ENCODE assay signal across 8 cellular contexts in genomic region chr14:105713160-105713559, GRCh38.
DNase-seq lines count a peak whose midpoint lies in the region; ATAC-seq and TF ChIP-seq lines count a peak whose summit lies in the region.
"Not testable (repeated sequence)": the region's sequence is repeated elsewhere in the genome, so short reads cannot be mapped to it uniquely, and the experiment has no call there.

No MANE protein-coding gene starts in this region.

- H3K9me3 Mint-ChIP-seq in activated CD8-positive, alpha-beta memory T cell treated with anti-CD3 and anti-CD28 coated beads, Interleukin-2, amount 10 ng/mL, durations not matched to agents 7 days and 5 days (ENCODE audit: low read depth); activated naive CD8-positive, alpha-beta T cell treated with anti-CD3 and anti-CD28 coated beads, Interleukin-2, amount 10 ng/mL, durations not matched to agents 7 days and 5 days; stimulated activated naive B cell treated with anti-CD40 and anti-IgM and Interleukin-4, amounts not matched to agents 10 μg/mL and 1 μg/mL and 100 μg/mL, for 72 hours: not testable (repeated sequence)

- H3K27me3 ChIP-seq in right cardiac atrium (ENCODE audit: control insufficient read depth, insufficient read depth); upper lobe of right lung: not testable (repeated sequence)

- not testable (repeated sequence) for H3K27me3 Mint-ChIP-seq in activated CD8-positive, alpha-beta memory T cell treated with anti-CD3 and anti-CD28 coated beads, Interleukin-2, amount 10 ng/mL, durations not matched to agents 7 days and 5 days; activated naive CD8-positive, alpha-beta T cell treated with anti-CD3 and anti-CD28 coated beads, Interleukin-2, amount 10 ng/mL, durations not matched to agents 7 days and 5 days; stimulated activated naive B cell treated with anti-CD40 and anti-IgM and Interleukin-4, amounts not matched to agents 10 μg/mL and 1 μg/mL and 100 μg/mL, for 72 hours

- intact Hi-C loops in right cardiac atrium (cut with DNase I); posterior vena cava (cut with DNase I); upper lobe of right lung (cut with DNase I): not testable (repeated sequence)

- H3K4me3 Mint-ChIP-seq in activated CD8-positive, alpha-beta memory T cell treated with anti-CD3 and anti-CD28 coated beads, Interleukin-2, amount 10 ng/mL, durations not matched to agents 7 days and 5 days; activated naive CD8-positive, alpha-beta T cell treated with anti-CD3 and anti-CD28 coated beads, Interleukin-2, amount 10 ng/mL, durations not matched to agents 7 days and 5 days; stimulated activated naive B cell treated with anti-CD40 and anti-IgM and Interleukin-4, amounts not matched to agents 10 μg/mL and 1 μg/mL and 100 μg/mL, for 72 hours: not testable (repeated sequence)

- DNase-seq in activated CD8-positive, alpha-beta memory T cell treated with anti-CD3 and anti-CD28 coated beads, Interleukin-2, amount 10 ng/mL, durations not matched to agents 7 days and 5 days, result peak; percentile 40
- peak; percentile 32 for DNase-seq in activated naive CD8-positive, alpha-beta T cell treated with anti-CD3 and anti-CD28 coated beads, Interleukin-2, amount 10 ng/mL, durations not matched to agents 7 days and 5 days
- DNase-seq in right cardiac atrium; stimulated activated naive B cell treated with anti-CD40 and anti-IgM and Interleukin-4, amounts not matched to agents 10 μg/mL and 1 μg/mL and 100 μg/mL, for 72 hours: not testable (repeated sequence)
- DNase-seq in mesenteric fat pad (ENCODE audit: low spot score) (peak; percentile 85), posterior vena cava (ENCODE audit: low spot score) (peak; percentile 51), upper lobe of right lung (peak; percentile 54)

- TF ChIP-seq CTCF in upper lobe of right lung (IDR thresholded peaks at IDR 0.05), result not testable (repeated sequence)

- TF ChIP-seq POLR2A in GM15510 (IDR thresholded peaks at IDR 0.05; ENCODE audit: borderline replicate concordance, extremely low read depth, insufficient read length), result peak; percentile 40

- not testable (repeated sequence) for H3K27ac ChIP-seq in right cardiac atrium (ENCODE audit: low read length); upper lobe of right lung

- not testable (repeated sequence) for H3K4me3 ChIP-seq in right cardiac atrium (ENCODE audit: low read length); upper lobe of right lung

- POLR2A ChIA-PET in activated naive CD8-positive, alpha-beta T cell treated with anti-CD3 and anti-CD28 coated beads, Interleukin-2, amount 10 ng/mL, durations not matched to agents 7 days and 5 days (lab: Charles Lee), result not testable (repeated sequence)

- H3K27ac Mint-ChIP-seq in activated CD8-positive, alpha-beta memory T cell treated with anti-CD3 and anti-CD28 coated beads, Interleukin-2, amount 10 ng/mL, durations not matched to agents 7 days and 5 days; activated naive CD8-positive, alpha-beta T cell treated with anti-CD3 and anti-CD28 coated beads, Interleukin-2, amount 10 ng/mL, durations not matched to agents 7 days and 5 days: not testable (repeated sequence)
- peak overlapping the region; percentile 5 for H3K27ac Mint-ChIP-seq in stimulated activated naive B cell treated with anti-CD40 and anti-IgM and Interleukin-4, amounts not matched to agents 10 μg/mL and 1 μg/mL and 100 μg/mL, for 72 hours

- not testable (repeated sequence) for H3K4me1 Mint-ChIP-seq in activated CD8-positive, alpha-beta memory T cell treated with anti-CD3 and anti-CD28 coated beads, Interleukin-2, amount 10 ng/mL, durations not matched to agents 7 days and 5 days; activated naive CD8-positive, alpha-beta T cell treated with anti-CD3 and anti-CD28 coated beads, Interleukin-2, amount 10 ng/mL, durations not matched to agents 7 days and 5 days
- peaks cover 13 to 14% of the 10 kb centered on the region in 2 donors for H3K4me1 Mint-ChIP-seq in stimulated activated naive B cell treated with anti-CD40 and anti-IgM and Interleukin-4, amounts not matched to agents 10 μg/mL and 1 μg/mL and 100 μg/mL, for 72 hours

- not testable (repeated sequence) for ATAC-seq in activated CD8-positive, alpha-beta memory T cell treated with anti-CD3 and anti-CD28 coated beads, Interleukin-2, amount 10 ng/mL, durations not matched to agents 7 days and 5 days; activated naive CD8-positive, alpha-beta T cell treated with anti-CD3 and anti-CD28 coated beads, Interleukin-2, amount 10 ng/mL, durations not matched to agents 7 days and 5 days (ENCODE audit: low read depth); upper lobe of right lung
- ATAC-seq in right cardiac atrium, result peak; percentile 12 to 15
- ATAC-seq in stimulated activated naive B cell treated with anti-CD40 and anti-IgM and Interleukin-4, amounts not matched to agents 10 μg/mL and 1 μg/mL and 100 μg/mL, for 72 hours (replicated peaks), result peak in 1 of 2 donors; percentile 2

- not testable (repeated sequence) for H3K36me3 ChIP-seq in upper lobe of right lung

- not testable (repeated sequence) for H3K36me3 Mint-ChIP-seq in activated CD8-positive, alpha-beta memory T cell treated with anti-CD3 and anti-CD28 coated beads, Interleukin-2, amount 10 ng/mL, durations not matched to agents 7 days and 5 days; activated naive CD8-positive, alpha-beta T cell treated with anti-CD3 and anti-CD28 coated beads, Interleukin-2, amount 10 ng/mL, durations not matched to agents 7 days and 5 days; stimulated activated naive B cell treated with anti-CD40 and anti-IgM and Interleukin-4, amounts not matched to agents 10 μg/mL and 1 μg/mL and 100 μg/mL, for 72 hours

- not testable (repeated sequence) for H3K4me1 ChIP-seq in right cardiac atrium (ENCODE audit: control insufficient read depth, insufficient read depth, low read length); upper lobe of right lung

- CTCF ChIA-PET in activated CD8-positive, alpha-beta memory T cell treated with anti-CD3 and anti-CD28 coated beads, Interleukin-2, amount 10 ng/mL, durations not matched to agents 7 days and 5 days (lab: Charles Lee), result not testable (repeated sequence)

- 90% methylated on average over 17 of the region's 17 CpGs for WGBS in right cardiac atrium

- H3K9me3 ChIP-seq in right cardiac atrium (ENCODE audit: control insufficient read depth, low read length); upper lobe of right lung: not testable (repeated sequence)
